ENCODE assay signal across 8 cellular contexts in the genomic region with DNA sequence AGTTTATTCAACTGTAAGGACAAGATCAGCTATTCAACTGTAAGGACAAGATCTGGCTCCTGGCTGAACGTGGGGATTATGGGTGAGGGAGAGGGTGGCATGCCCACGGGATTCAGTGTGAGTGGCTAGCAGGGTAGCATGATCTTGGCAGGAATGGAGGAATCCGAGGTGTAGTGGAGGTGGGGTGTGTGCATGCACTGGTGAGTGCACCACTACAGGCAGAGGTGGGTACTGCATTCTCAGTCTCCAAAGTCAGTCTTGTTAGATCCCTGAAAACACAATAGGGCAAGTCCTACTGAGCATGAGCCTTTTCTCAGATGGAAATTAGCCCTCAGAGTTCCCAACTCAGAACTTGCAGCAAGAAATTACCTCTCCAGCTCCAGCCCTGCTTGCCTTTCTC. TPM values are rescaled to one million over a fixed set of nuclear protein-coding genes. Genes with fewer than 3 reads are reported as not detected.
DNase-seq lines count a peak whose midpoint lies in the region; ATAC-seq, FAIRE-seq and TF ChIP-seq lines count a peak whose summit lies in the region.

No MANE protein-coding gene starts in this region.

- TF ChIP-seq RAD21 in K562 (CRISPR knock-in tag; conservative IDR thresholded peaks at IDR 0.05 in 1 of 2, IDR thresholded peaks at IDR 0.05 in 1 of 2) = no peak

- POLR2A ChIA-PET in K562 (lab: Yijun Ruan, JAX) = no interaction called here

- no peaks in the 10 kb centered on the region for H3K36me3 ChIP-seq in K562 (ENCODE audit: control insufficient read depth, insufficient read depth, low read length)

- no peaks in the 10 kb centered on the region for H3K9me3 ChIP-seq in K562 (replicated peaks; ENCODE audit: control insufficient read depth, insufficient read depth, low read depth, low read length)

- H3K4me1 ChIP-seq in K562 (replicated peaks in 1 of 2; ENCODE audit: control insufficient read depth in 2 of 2, insufficient read depth in 2 of 2, low read length in 2 of 2) = no peaks in the 10 kb centered on the region

- 0% methylated on average over 3 of the region's 3 CpGs for WGBS in K562 (ENCODE audit: insufficient coverage, low coverage, missing lambda C conversion rate)

- H4K20me1 ChIP-seq in K562 (replicated peaks; ENCODE audit: control insufficient read depth, insufficient read depth, low read length) = no peaks in the 10 kb centered on the region

- peaks cover 22% of the 10 kb centered on the region for H3K27me3 Mint-ChIP-seq in nephron (ENCODE audit: low read depth)

- H3K4me3 ChIP-seq in GM12864 (ENCODE audit: low read depth, low read length) = no peak overlapping the region
- no peak overlapping the region for H3K4me3 ChIP-seq in NB4 (ENCODE audit: low read depth, low read length)
- no peak overlapping the region for H3K4me3 ChIP-seq in K562

- H3K4me3 Mint-ChIP-seq in nephron = no peak overlapping the region

- no peak overlapping the region for H3K27ac Mint-ChIP-seq in nephron

- no TSS peak for BruUV-seq in K562 (replicated peaks; lab: Mats Ljungman, UMichigan)

- DNase-seq in GM12864 (ENCODE audit: low read depth) (peak; percentile 16), H4 (ENCODE audit: low spot score) (peak; percentile 28), NB4 (ENCODE audit: low read depth) (peak; percentile 54), K562 (ENCODE audit: extremely low read depth in 1 of 4, low spot score in 3 of 4) (peak; percentile 43 to 60 (median 55)), dedifferentiated amniotic fluid mesenchymal stem cell (ENCODE audit: extremely low spot score) (no peak), NCI-H146 (lab: John Stamatoyannopoulos, UW) (no peak), NCI-H1436 (lab: John Stamatoyannopoulos, UW) (no peak)

- TF ChIP-seq EP300 in K562 (IDR thresholded peaks at IDR 0.05; ENCODE audit: low read length) = no peak

- ATAC-seq in K562 = peak; percentile 96

- in situ Hi-C loops in K562 (cut with MboI) = no loop called here

- H3K9ac ChIP-seq in K562 (ENCODE audit: insufficient read depth in 1 of 2, low read depth in 2 of 2, low read length in 2 of 2) = no peak overlapping the region

- no peaks in the 10 kb centered on the region for H3K36me3 Mint-ChIP-seq in nephron (ENCODE audit: low read depth)

- no peaks in the 10 kb centered on the region for H3K9me3 Mint-ChIP-seq in nephron

- H3K27me3 ChIP-seq in K562 (ENCODE audit: control insufficient read depth in 2 of 2, insufficient read depth in 2 of 2, low read length in 2 of 2) = 0 out of 5 replicates have a peak, but pooled peaks cover 2 to 5% of the 10 kb centered on the region in 2 experiments

- H3K79me2 ChIP-seq in K562 (ENCODE audit: control insufficient read depth, insufficient read depth, low read length) = no peaks in the 10 kb centered on the region

- H3K4me1 Mint-ChIP-seq in nephron = peaks cover 6% of the 10 kb centered on the region

- intact Hi-C loops in K562 (cut with micrococcal nuclease) = no loop called here

- no peak overlapping the region for H2AFZ ChIP-seq in K562 (ENCODE audit: low read depth, low read length)

- H3K9me1 ChIP-seq in K562 (ENCODE audit: control insufficient read depth, insufficient read depth, low read length) = no peaks in the 10 kb centered on the region

- FAIRE-seq in K562 (lab: Jason Lieb, UNC) = peak; percentile 81

- H3K27ac ChIP-seq in K562 (ENCODE audit: extremely low read depth, low read depth, low read length) = no peak overlapping the region

- TF ChIP-seq CTCF in GM12864 (IDR thresholded peaks at IDR 0.05; ENCODE audit: low read depth, low read length, missing control alignments) (peak; percentile 94), NB4 (IDR thresholded peaks at IDR 0.05; ENCODE audit: low read depth, low read length) (peak; percentile 80), K562 (IDR thresholded peaks at IDR 0.05 in 2 of 3, conservative IDR thresholded peaks at IDR 0.05 in 1 of 3; ENCODE audit: insufficient read depth in 2 of 3, low read depth in 1 of 3, low read length in 3 of 3) (peak; percentile 48 to 70 (median 53); a peak in 5 of 6 replicates), nephron (IDR thresholded peaks at IDR 0.05; ENCODE audit: unreplicated experiment in 3 of 3) (peak in 2 of 3 experiments; percentile 35 to 36)

- TF ChIP-seq POLR2A in NB4 (IDR thresholded peaks at IDR 0.05; ENCODE audit: extremely low read depth, insufficient read length) (no peak), K562 (conservative IDR thresholded peaks at IDR 0.05) (no peak)

- CTCF ChIA-PET in K562 (lab: Yijun Ruan, JAX; ENCODE audit: low intra/inter-chr PET ratio) = interaction anchor here (0.5 kb wide), 1 partner anchor 42 kb away, joined by 3 read pairs; no protein-coding TSS in a partner anchor

- H3K4me2 ChIP-seq in K562 (ENCODE audit: insufficient read depth, low read length) = no peak overlapping the region

TF ChIP-seq in K562, 482 proteins besides CTCF, POLR2A, EP300 and RAD21 (continues in another document):
- TF ChIP-seq KDM1A (IDR thresholded peaks at IDR 0.05) = no peak
- TF ChIP-seq, protein P1, sequence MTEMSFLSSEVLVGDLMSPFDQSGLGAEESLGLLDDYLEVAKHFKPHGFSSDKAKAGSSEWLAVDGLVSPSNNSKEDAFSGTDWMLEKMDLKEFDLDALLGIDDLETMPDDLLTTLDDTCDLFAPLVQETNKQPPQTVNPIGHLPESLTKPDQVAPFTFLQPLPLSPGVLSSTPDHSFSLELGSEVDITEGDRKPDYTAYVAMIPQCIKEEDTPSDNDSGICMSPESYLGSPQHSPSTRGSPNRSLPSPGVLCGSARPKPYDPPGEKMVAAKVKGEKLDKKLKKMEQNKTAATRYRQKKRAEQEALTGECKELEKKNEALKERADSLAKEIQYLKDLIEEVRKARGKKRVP (CRISPR knock-in tag; IDR thresholded peaks at IDR 0.05) = no peak
- no peak for TF ChIP-seq FIP1L1 (IDR thresholded peaks at IDR 0.05; ENCODE audit: low read depth, low read length, poor library complexity, severe bottlenecking)
- no peak for TF ChIP-seq ZNF561 (CRISPR knock-in tag; conservative IDR thresholded peaks at IDR 0.05)
- TF ChIP-seq, protein P2, sequence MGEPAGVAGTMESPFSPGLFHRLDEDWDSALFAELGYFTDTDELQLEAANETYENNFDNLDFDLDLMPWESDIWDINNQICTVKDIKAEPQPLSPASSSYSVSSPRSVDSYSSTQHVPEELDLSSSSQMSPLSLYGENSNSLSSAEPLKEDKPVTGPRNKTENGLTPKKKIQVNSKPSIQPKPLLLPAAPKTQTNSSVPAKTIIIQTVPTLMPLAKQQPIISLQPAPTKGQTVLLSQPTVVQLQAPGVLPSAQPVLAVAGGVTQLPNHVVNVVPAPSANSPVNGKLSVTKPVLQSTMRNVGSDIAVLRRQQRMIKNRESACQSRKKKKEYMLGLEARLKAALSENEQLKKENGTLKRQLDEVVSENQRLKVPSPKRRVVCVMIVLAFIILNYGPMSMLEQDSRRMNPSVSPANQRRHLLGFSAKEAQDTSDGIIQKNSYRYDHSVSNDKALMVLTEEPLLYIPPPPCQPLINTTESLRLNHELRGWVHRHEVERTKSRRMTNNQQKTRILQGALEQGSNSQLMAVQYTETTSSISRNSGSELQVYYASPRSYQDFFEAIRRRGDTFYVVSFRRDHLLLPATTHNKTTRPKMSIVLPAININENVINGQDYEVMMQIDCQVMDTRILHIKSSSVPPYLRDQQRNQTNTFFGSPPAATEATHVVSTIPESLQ (CRISPR knock-in tag; IDR thresholded peaks at IDR 0.05) = no peak
- TF ChIP-seq PTRF (tag; IDR thresholded peaks at IDR 0.05) = no peak
- TF ChIP-seq KAT8 (IDR thresholded peaks at IDR 0.05; ENCODE audit: low read depth) = no peak
- TF ChIP-seq FOXA1 (IDR thresholded peaks at IDR 0.05; ENCODE audit: borderline replicate concordance) = no peak
- no peak for TF ChIP-seq TRIM28 (IDR thresholded peaks at IDR 0.05)
- TF ChIP-seq TEAD4 (IDR thresholded peaks at IDR 0.05; ENCODE audit: low read length) = no peak
- TF ChIP-seq TEAD4 (CRISPR knock-in tag; IDR thresholded peaks at IDR 0.05; ENCODE audit: borderline replicate concordance) = no peak

RNA-seq across cellular contexts. Expression of a gene that starts 32.2 kb away (rescaled TPM):
- not detected in 2 replicates for total RNA-seq in H4 (2014; rRNA removed; shearing (Covaris generic))
- total RNA-seq in K562 (2011; cell fraction: chromatin; rRNA removed; ENCODE audit: low replicate concordance) = not detected in 2 replicates
- not detected in 2 replicates for total RNA-seq in K562 (2011; cell fraction: nucleolus; rRNA removed)
- total RNA-seq in K562 (2011; cell fraction: nucleoplasm; rRNA removed) = not detected in 2 replicates
- not detected in 2 replicates for total RNA-seq in K562 (2014; rRNA removed)
- total RNA-seq in K562 (2014; rRNA removed; fragmentation: Illumina TruSeq; extraction: Trizol) = not detected in 2 replicates
- total RNA-seq in K562 (2015; rRNA removed; fragmentation: Illumina TruSeq; extraction: Trizol) = not detected in 2 replicates
- not detected in 2 replicates for total RNA-seq in K562 (2021)
- not detected in 2 replicates for polyA plus RNA-seq in K562 (2011; rRNA removed)
- polyA plus RNA-seq in K562 (2011; cell fraction: cytosol; rRNA removed) = not detected in 2 replicates
- polyA plus RNA-seq in K562 (2011; cell fraction: nucleus; rRNA removed) = not detected in 2 replicates
- not detected in 2 replicates for polyA plus RNA-seq in K562 (2012)
- not detected in 2 replicates for polyA plus RNA-seq in K562 (2014; fragmentation: Illumina TruSeq; extraction: Trizol)
- polyA plus RNA-seq in K562 (2014; fragmentation: Nextera tagmentation; extraction: Ambion mirVana) = not detected
- polyA plus RNA-seq in K562 (2014; rRNA removed) = not detected in 2 replicates
- polyA minus RNA-seq in K562 (2011; rRNA and poly(A)+ RNA removed) = not detected in 2 replicates
- not detected in 2 replicates for polyA minus RNA-seq in K562 (2011; cell fraction: cytosol; rRNA and poly(A)+ RNA removed)
- polyA minus RNA-seq in K562 (2011; cell fraction: nucleus; rRNA and poly(A)+ RNA removed) = not detected in 2 replicates

RNA-seq across cellular contexts. Expression of a gene that starts 45.7 kb away (rescaled TPM):
- total RNA-seq in H4 (2014; rRNA removed; shearing (Covaris generic)) = not detected in 2 replicates
- total RNA-seq in K562 (2011; cell fraction: chromatin; rRNA removed; ENCODE audit: low replicate concordance) = not detected in 2 replicates
- not detected in 2 replicates for total RNA-seq in K562 (2011; cell fraction: nucleolus; rRNA removed)
- not detected in 2 replicates for total RNA-seq in K562 (2011; cell fraction: nucleoplasm; rRNA removed)
- not detected in 2 replicates for total RNA-seq in K562 (2014; rRNA removed)
- not detected in 2 replicates for total RNA-seq in K562 (2014; rRNA removed; fragmentation: Illumina TruSeq; extraction: Trizol)
- total RNA-seq in K562 (2015; rRNA removed; fragmentation: Illumina TruSeq; extraction: Trizol) = not detected in 2 replicates
- total RNA-seq in K562 (2021) = not detected in 2 replicates
- polyA plus RNA-seq in K562 (2011; rRNA removed) = not detected in 2 replicates
- not detected in 2 replicates for polyA plus RNA-seq in K562 (2011; cell fraction: cytosol; rRNA removed)
- not detected in 2 replicates for polyA plus RNA-seq in K562 (2011; cell fraction: nucleus; rRNA removed)
- polyA plus RNA-seq in K562 (2012) = not detected in 2 replicates
- not detected in 2 replicates for polyA plus RNA-seq in K562 (2014; fragmentation: Illumina TruSeq; extraction: Trizol)
- polyA plus RNA-seq in K562 (2014; fragmentation: Nextera tagmentation; extraction: Ambion mirVana) = not detected
- polyA plus RNA-seq in K562 (2014; rRNA removed) = not detected in 2 replicates
- polyA minus RNA-seq in K562 (2011; rRNA and poly(A)+ RNA removed) = not detected in 2 replicates
- not detected in 2 replicates for polyA minus RNA-seq in K562 (2011; cell fraction: cytosol; rRNA and poly(A)+ RNA removed)
- polyA minus RNA-seq in K562 (2011; cell fraction: nucleus; rRNA and poly(A)+ RNA removed) = not detected in 2 replicates

Comparison
In these comparisons a context has a peak if more than half of its experiments do, and no peak if none do; other contexts are left out.
1. DNase-seq: peak in GM12864 (single experiment), H4 (single experiment), NB4 (single experiment) and K562 (4 of 4); none in dedifferentiated amniotic fluid mesenchymal stem cell (single experiment), NCI-H146 (single experiment) and NCI-H1436 (single experiment).
2. CTCF ChIP-seq: peak in every context shown above with its lines; median percentile 94 in GM12864; 80 in NB4; 53 in K562; 36 in nephron.